In the genomic region with DNA sequence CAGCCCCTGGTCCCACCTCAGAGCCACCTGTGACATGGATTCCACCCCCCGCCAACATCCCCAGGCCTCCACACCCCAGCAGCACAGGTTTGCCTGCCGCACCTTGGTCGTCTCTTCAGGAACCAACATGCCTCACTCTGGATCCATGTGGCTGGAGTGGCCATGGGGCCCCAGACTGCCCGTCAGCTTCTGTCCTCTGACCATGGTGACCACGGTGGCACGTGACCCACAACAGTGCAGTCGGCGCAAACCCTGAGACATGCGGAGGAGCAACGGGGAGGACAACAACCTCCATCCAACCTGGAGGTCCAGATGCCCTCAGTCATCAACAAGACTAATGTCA, we compare ENCODE assay signal across 21 cellular contexts.
A peak's percentile ranks its signal among the peaks of the same experiment; 100 is the strongest.
DNase-seq lines count a peak whose midpoint lies in the region; ATAC-seq, FAIRE-seq and TF ChIP-seq lines count a peak whose summit lies in the region.
"Had no signal": no experiment of that assay in that cellular context is flagged by ENCODE, and none has a peak within 500 bp of the region (broad histone marks: within the 10 kb centered on the region; RNA-seq: fewer than 3 reads in every experiment).

No MANE protein-coding gene starts in this region.

- no peak overlapping the region for H2BK120ac ChIP-seq in neuronal stem cell (ENCODE audit: low read depth, low read length)

- no peaks in the 10 kb centered on the region for H3K36me3 ChIP-seq in neuronal stem cell (replicated peaks in 1 of 2; ENCODE audit: control insufficient read depth in 2 of 2, insufficient read depth in 2 of 2, low read length in 2 of 2)
- H3K36me3 ChIP-seq: HAP-1 had no signal

- H4K91ac ChIP-seq in neuronal stem cell (ENCODE audit: low read depth, low read length, poor library complexity): no peak overlapping the region

- H3K4ac ChIP-seq in neuronal stem cell (ENCODE audit: low read length): no peak overlapping the region

- no peak overlapping the region for H2BK12ac ChIP-seq in neuronal stem cell (ENCODE audit: low read length)

- H4K8ac ChIP-seq in neuronal stem cell (ENCODE audit: low read depth, low read length): no peak overlapping the region

- no peak overlapping the region for H2BK5ac ChIP-seq in neuronal stem cell (ENCODE audit: low read length)

- no peak overlapping the region for H2AFZ ChIP-seq in neuronal stem cell (ENCODE audit: low read length)

- no peak overlapping the region for H3K4me2 ChIP-seq in neuronal stem cell (ENCODE audit: insufficient read depth, low read length, poor library complexity, severe bottlenecking)

- peaks cover 0 to 2% of the 10 kb centered on the region in 2 donors for H3K9me3 ChIP-seq in neuronal stem cell (replicated peaks in 1 of 2; ENCODE audit: control insufficient read depth in 2 of 2, insufficient read depth in 1 of 2, low read depth in 1 of 2, low read length in 2 of 2)
- H3K9me3 ChIP-seq: HAP-1 had no signal

- no peaks in the 10 kb centered on the region for H3K79me1 ChIP-seq in neuronal stem cell (ENCODE audit: low read depth, low read length)

- peak; percentile 62 for FAIRE-seq in urothelium cell line (lab: Jason Lieb, UNC)
- FAIRE-seq: G401.6 had no signal

- peak overlapping the region; percentile 85 for H3K14ac ChIP-seq in neuronal stem cell (ENCODE audit: low read length)

- peak overlapping the region; percentile 10 for H3K9ac ChIP-seq in neuronal stem cell (ENCODE audit: low read depth, low read length, poor library complexity)

- TF ChIP-seq CTCF in coronary artery (IDR thresholded peaks at IDR 0.05): no peak

- peak overlapping the region; percentile 1 for H2AK5ac ChIP-seq in neuronal stem cell (ENCODE audit: low read depth, low read length)

- no CpG with 5 or more reads among the region's 10 CpGs for WGBS in neuronal stem cell (ENCODE audit: extremely low coverage in 2 of 2, insufficient read length in 2 of 2, insufficient replicate concordance in 1 of 2), 2 donors

- DNase-seq in activated effector memory CD4-positive, alpha-beta T cell treated with anti-CD3 and anti-CD28 coated beads, Interleukin-2, amount 50 U/mL, for 16 hours: peak; percentile 41
- DNase-seq in activated effector memory CD4-positive, alpha-beta T cell treated with Interleukin-2 at 50 U/mL for 16 hours: no peak
- DNase-seq in coronary artery (ENCODE audit: low spot score) (peak; percentile 62), neuronal stem cell (ENCODE audit: low spot score) (no peak), urothelium cell line (ENCODE audit: low spot score) (no peak), GOT3 (lab: John Stamatoyannopoulos, UW) (no peak)
- DNase-seq in activated CD4-positive, CD25-positive, alpha-beta regulatory T cell treated with anti-CD3 and anti-CD28 coated beads, Interleukin-2, amount 50 U/mL, for 72 hours: no peak
- DNase-seq: 8988T; CD4-positive, CD25-positive, alpha-beta regulatory T cell; COR-L47; DMS 273 treated with DMSO at 0.1 percent for 48 hours; MM.1S; NCI-H1092; NCI-H1436 treated with DMSO at 0.1 percent for 48 hours; NCI-H2029 treated with DMSO at 0.1 percent for 48 hours; NCI-H2171; NCI-H526; PC-3 had no signal

- H3K4me3 ChIP-seq in coronary artery (no peak overlapping the region), neuronal stem cell (ENCODE audit: low read length in 2 of 2) (no peak overlapping the region)
- H3K4me3 ChIP-seq: HAP-1 had no signal

- H3K4me1 ChIP-seq in neuronal stem cell (ENCODE audit: control insufficient read depth in 2 of 2, insufficient read depth in 1 of 2, low read depth in 1 of 2, low read length in 2 of 2): no peaks in the 10 kb centered on the region
- H3K4me1 ChIP-seq: HAP-1 had no signal

- H3K27me3 ChIP-seq in neuronal stem cell (ENCODE audit: control insufficient read depth in 3 of 3, insufficient read depth in 3 of 3, low read depth in 1 of 3, low read length in 3 of 3): peaks cover 0 to 11% (median 0%) of the 10 kb centered on the region in 3 experiments

- ATAC-seq in GM18511 (IDR thresholded peaks at IDR 0.05; ENCODE audit: unreplicated experiment): no peak
- ATAC-seq: PC-3 had no signal

- H3K27ac ChIP-seq in coronary artery (no peak overlapping the region), neuronal stem cell (replicated peaks; ENCODE audit: low read length) (no peak overlapping the region)

- H3K23ac ChIP-seq in neuronal stem cell (ENCODE audit: low read depth, low read length, poor library complexity): no peak overlapping the region

- H2BK15ac ChIP-seq in neuronal stem cell (ENCODE audit: low read length): no peak overlapping the region

- H3K18ac ChIP-seq in neuronal stem cell (ENCODE audit: low read length): peak overlapping the region; percentile 75

Comparison
In these comparisons a context has a peak if more than half of its experiments do, and no peak if none do; other contexts are left out.
1. DNase-seq: peak in activated effector memory CD4-positive, alpha-beta T cell treated with anti-CD3 and anti-CD28 coated beads, Interleukin-2, amount 50 U/mL, for 16 hours (single experiment) and coronary artery (single experiment); none in activated effector memory CD4-positive, alpha-beta T cell treated with Interleukin-2 at 50 U/mL for 16 hours (single experiment), neuronal stem cell (single experiment), urothelium cell line (single experiment), GOT3 (single experiment) and activated CD4-positive, CD25-positive, alpha-beta regulatory T cell treated with anti-CD3 and anti-CD28 coated beads, Interleukin-2, amount 50 U/mL, for 72 hours (single experiment).